Comparison of ENCODE assay signal across 8 cellular contexts in the genomic region with DNA sequence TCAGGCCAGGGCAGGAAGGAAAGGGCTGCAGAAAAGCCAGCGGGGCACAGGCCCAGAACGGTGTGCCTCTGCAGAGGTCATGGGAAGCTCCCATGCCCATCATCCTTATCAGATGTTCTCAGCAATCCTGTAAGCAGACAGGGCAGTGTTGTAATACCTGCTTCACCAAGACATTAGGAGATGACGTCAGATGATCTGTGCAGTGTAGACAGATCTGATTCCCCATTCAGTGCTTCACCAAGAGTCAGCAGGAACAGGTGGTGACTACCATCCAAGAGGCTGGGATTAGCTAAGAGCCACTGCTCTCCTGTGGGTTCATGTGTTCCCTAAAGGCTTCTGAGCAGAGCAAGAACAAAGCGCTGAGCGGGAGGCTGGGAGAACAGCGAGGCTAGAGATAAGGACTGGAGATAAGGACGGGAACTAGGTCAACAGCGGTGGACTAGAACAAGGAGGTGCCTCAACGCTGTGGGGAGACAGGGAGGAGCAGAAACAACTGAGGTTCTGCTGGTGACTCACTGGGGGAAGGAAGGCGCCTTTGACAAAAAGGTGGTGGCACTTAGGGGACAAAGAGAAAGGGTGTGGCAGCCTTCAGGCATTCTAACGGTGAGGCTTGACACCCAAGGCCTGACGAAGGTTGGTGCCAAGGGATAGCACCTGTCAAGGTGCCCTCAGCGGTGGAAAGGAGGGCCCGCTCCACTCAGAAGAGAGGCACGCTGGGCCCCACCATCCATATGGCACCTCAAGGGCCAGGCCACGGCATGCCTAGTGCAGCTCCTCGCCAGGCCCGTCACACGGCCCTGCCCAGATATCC. TPM values are rescaled to one million over a fixed set of nuclear protein-coding genes. Genes with fewer than 3 reads are reported as not detected.
DNase-seq lines count a peak whose midpoint lies in the region; ATAC-seq, FAIRE-seq and TF ChIP-seq lines count a peak whose summit lies in the region.

No MANE protein-coding gene starts in this region.

- no peak overlapping the region for H3K4me3 ChIP-seq in K562
- no peak overlapping the region for H3K4me3 ChIP-seq in mesenchymal stem cell (ENCODE audit: insufficient read depth in 1 of 2, low read depth in 1 of 2, low read length in 2 of 2)

- ATAC-seq in K562, result peak; percentile 81
- peak; percentile 83 for ATAC-seq in stimulated activated effector memory CD8-positive, alpha-beta T cell treated with anti-CD3 and anti-CD28 coated beads, Interleukin-12 subunit alpha, Interleukin-12 subunit beta, amount 100 ng/mL, for 72 hours
- no peak for ATAC-seq in HG02588 (IDR thresholded peaks at IDR 0.05; ENCODE audit: unreplicated experiment)

- no peak overlapping the region for H2BK120ac ChIP-seq in mesenchymal stem cell (ENCODE audit: low read depth, low read length)

- peak overlapping the region; percentile 88 to 91 for H3K18ac ChIP-seq in mesenchymal stem cell (ENCODE audit: low read depth in 1 of 2, low read length in 2 of 2)

- H3K79me1 ChIP-seq in mesenchymal stem cell (replicated peaks; ENCODE audit: low read length, poor library complexity, severe bottlenecking), result peaks cover 30% of the 10 kb centered on the region

- peak overlapping the region; percentile 27 for H2AK5ac ChIP-seq in mesenchymal stem cell (ENCODE audit: low read length, severe bottlenecking)

- H3K27me3 Mint-ChIP-seq in HFFc6 (ENCODE audit: insufficient read depth), result no peaks in the 10 kb centered on the region; the same call in 1 of the 2 replicates

- H4K91ac ChIP-seq in mesenchymal stem cell (ENCODE audit: low read length), result peak overlapping the region; percentile 98

- POLR2A ChIA-PET in K562 (lab: Yijun Ruan, JAX), result interaction anchor here (0.8 to 4.0 kb wide), 12 partner anchors 8 to 46 kb away, joined by 3 to 14 read pairs (median 6); no protein-coding TSS in a partner anchor

- peak overlapping the region; percentile 83 for H3K27ac Mint-ChIP-seq in HFFc6
- H3K27ac Mint-ChIP-seq in stimulated activated effector memory CD8-positive, alpha-beta T cell treated with anti-CD3 and anti-CD28 coated beads, Interleukin-12 subunit alpha, Interleukin-12 subunit beta, amount 100 ng/mL, for 72 hours, result peak overlapping the region; percentile 90

- H3K14ac ChIP-seq in mesenchymal stem cell (ENCODE audit: low read length in 2 of 2), result peak overlapping the region in 1 of 2 experiments; percentile 93

- H3K9ac ChIP-seq in K562 (ENCODE audit: insufficient read depth in 1 of 2, low read depth in 2 of 2, low read length in 2 of 2) (peak overlapping the region; percentile 21 to 89; a peak in 3 of 4 replicates), mesenchymal stem cell (ENCODE audit: low read length) (no peak overlapping the region)

- peak overlapping the region; percentile 75 for H3K4me2 ChIP-seq in K562 (ENCODE audit: insufficient read depth, low read length)
- H3K4me2 ChIP-seq in mesenchymal stem cell (ENCODE audit: low read length, poor library complexity, severe bottlenecking), result no peak overlapping the region

- H3K36me3 ChIP-seq in K562 (ENCODE audit: control insufficient read depth, insufficient read depth, low read length) (peaks cover 62% of the 10 kb centered on the region), mesenchymal stem cell (ENCODE audit: control insufficient read depth in 1 of 2, insufficient read depth in 2 of 2, low read depth in 1 of 2, low read length in 2 of 2) (peaks cover 25 to 31% of the 10 kb centered on the region in 2 experiments)

- H3K4ac ChIP-seq in mesenchymal stem cell (ENCODE audit: low read depth in 1 of 2, low read length in 2 of 2), result peak overlapping the region; percentile 22 to 79

- WGBS in K562 (ENCODE audit: insufficient coverage, low coverage, missing lambda C conversion rate), result 14% methylated on average over 18 of the region's 19 CpGs
- 59% methylated on average over 19 of the region's 19 CpGs for WGBS in mesenchymal stem cell

- FAIRE-seq in K562 (lab: Jason Lieb, UNC) (peak; percentile 90), GM12892 (lab: Jason Lieb, UNC) (no peak)

- H3K27ac ChIP-seq in K562 (ENCODE audit: extremely low read depth, low read depth, low read length) (peak overlapping the region; percentile 61), mesenchymal stem cell (ENCODE audit: low read length, poor library complexity, severe bottlenecking) (no peak overlapping the region)

- H2AFZ ChIP-seq in K562 (ENCODE audit: low read depth, low read length), result no peak overlapping the region
- no peak overlapping the region for H2AFZ ChIP-seq in mesenchymal stem cell (ENCODE audit: low read depth, low read length)

- H4K8ac ChIP-seq in mesenchymal stem cell (ENCODE audit: low read length), result peak overlapping the region; percentile 91

- peak overlapping the region; percentile 89 to 98 for H2BK12ac ChIP-seq in mesenchymal stem cell (ENCODE audit: low read length in 2 of 2)

- H3K9me3 ChIP-seq in K562 (replicated peaks; ENCODE audit: control insufficient read depth, insufficient read depth, low read depth, low read length) (no peaks in the 10 kb centered on the region), mesenchymal stem cell (ENCODE audit: control insufficient read depth, low read length) (no peaks in the 10 kb centered on the region)

- H2BK15ac ChIP-seq in mesenchymal stem cell (ENCODE audit: low read depth, poor library complexity, severe bottlenecking), result peak overlapping the region; percentile 78

- no peak overlapping the region for H3K23ac ChIP-seq in mesenchymal stem cell (ENCODE audit: low read length in 2 of 2)

- H3K36me3 Mint-ChIP-seq in HFFc6 (ENCODE audit: low read depth), result peaks cover 13% of the 10 kb centered on the region
- peaks cover 55% of the 10 kb centered on the region for H3K36me3 Mint-ChIP-seq in stimulated activated effector memory CD8-positive, alpha-beta T cell treated with anti-CD3 and anti-CD28 coated beads, Interleukin-12 subunit alpha, Interleukin-12 subunit beta, amount 100 ng/mL, for 72 hours

- H3K9me1 ChIP-seq in K562 (ENCODE audit: control insufficient read depth, insufficient read depth, low read length), result peaks cover 36% of the 10 kb centered on the region

- no peak overlapping the region for H2BK5ac ChIP-seq in mesenchymal stem cell (ENCODE audit: low read depth, low read length, poor library complexity, severe bottlenecking)

- H3K4me3 Mint-ChIP-seq in HFFc6, result peak overlapping the region; percentile 74
- peak overlapping the region; percentile 73 for H3K4me3 Mint-ChIP-seq in stimulated activated effector memory CD8-positive, alpha-beta T cell treated with anti-CD3 and anti-CD28 coated beads, Interleukin-12 subunit alpha, Interleukin-12 subunit beta, amount 100 ng/mL, for 72 hours

- DNase-seq in HFFc6 (no peak), T-helper 22 cell (ENCODE audit: low read depth) (peak; percentile 89), K562 (ENCODE audit: extremely low read depth in 1 of 4, low spot score in 3 of 4) (peak; percentile 79 to 91 (median 84)), mesenchymal stem cell (peak; percentile 86), GM12892 (ENCODE audit: insufficient read length) (no peak), NCI-H1694 (lab: John Stamatoyannopoulos, UW) (no peak)
- peak; percentile 41 to 74 for DNase-seq in stimulated activated effector memory CD8-positive, alpha-beta T cell treated with anti-CD3 and anti-CD28 coated beads, Interleukin-12 subunit alpha, Interleukin-12 subunit beta, amount 100 ng/mL, for 72 hours (ENCODE audit: low spot score in 2 of 2)

- peaks cover 97% of the 10 kb centered on the region for H3K79me2 ChIP-seq in K562 (ENCODE audit: control insufficient read depth, insufficient read depth, low read length)

- H3K4me1 ChIP-seq in K562 (replicated peaks in 1 of 2; ENCODE audit: control insufficient read depth in 2 of 2, insufficient read depth in 2 of 2, low read length in 2 of 2), result peaks cover 54 to 81% of the 10 kb centered on the region in 2 experiments
- peaks cover 54% of the 10 kb centered on the region for H3K4me1 ChIP-seq in mesenchymal stem cell (ENCODE audit: control insufficient read depth, insufficient read depth, low read depth, low read length)

- H4K20me1 ChIP-seq in K562 (replicated peaks; ENCODE audit: control insufficient read depth, insufficient read depth, low read length), result peaks cover 80% of the 10 kb centered on the region

- peaks cover 73% of the 10 kb centered on the region for H3K4me1 Mint-ChIP-seq in HFFc6 (ENCODE audit: low read depth)
- peaks cover 93% of the 10 kb centered on the region for H3K4me1 Mint-ChIP-seq in stimulated activated effector memory CD8-positive, alpha-beta T cell treated with anti-CD3 and anti-CD28 coated beads, Interleukin-12 subunit alpha, Interleukin-12 subunit beta, amount 100 ng/mL, for 72 hours

- no TSS peak for BruUV-seq in K562 (replicated peaks; lab: Mats Ljungman, UMichigan)

- peak in 1 of 2 experiments; percentile 31; a peak in 1 of 4 replicates for TF ChIP-seq RAD21 in K562 (CRISPR knock-in tag; conservative IDR thresholded peaks at IDR 0.05 in 1 of 2, IDR thresholded peaks at IDR 0.05 in 1 of 2)

- TF ChIP-seq EP300 in K562 (IDR thresholded peaks at IDR 0.05; ENCODE audit: low read length), result peak; percentile 55; the same call in 1 of the 2 replicates

- intact Hi-C loops in K562 (cut with micrococcal nuclease), result loop anchor here (1.0 to 2.0 kb wide), 2 partner anchors 31 to 39 kb away; partner anchors contain the start of gene NBEAL2

- TF ChIP-seq POLR2A in K562 (conservative IDR thresholded peaks at IDR 0.05) (no peak; the same call in 1 of the 2 replicates), GM12892 (IDR thresholded peaks at IDR 0.05; ENCODE audit: low read depth, low read length) (no peak)

- TF ChIP-seq CTCF in HFFc6 (IDR thresholded peaks at IDR 0.05), result no peak
- no peak for TF ChIP-seq CTCF in K562 (IDR thresholded peaks at IDR 0.05 in 2 of 3, conservative IDR thresholded peaks at IDR 0.05 in 1 of 3; ENCODE audit: insufficient read depth in 2 of 3, low read depth in 1 of 3, low read length in 3 of 3)

- CTCF ChIA-PET in K562 (lab: Yijun Ruan, JAX; ENCODE audit: low intra/inter-chr PET ratio), result no interaction called here

- in situ Hi-C loops in K562 (cut with MboI), result no loop called here

- no peaks in the 10 kb centered on the region for H3K9me3 Mint-ChIP-seq in HFFc6
- no peaks in the 10 kb centered on the region for H3K9me3 Mint-ChIP-seq in stimulated activated effector memory CD8-positive, alpha-beta T cell treated with anti-CD3 and anti-CD28 coated beads, Interleukin-12 subunit alpha, Interleukin-12 subunit beta, amount 100 ng/mL, for 72 hours

- H3K27me3 ChIP-seq in K562 (ENCODE audit: control insufficient read depth in 2 of 2, insufficient read depth in 2 of 2, low read length in 2 of 2), result no peaks in the 10 kb centered on the region
- no peaks in the 10 kb centered on the region for H3K27me3 ChIP-seq in mesenchymal stem cell (ENCODE audit: control insufficient read depth in 1 of 2, insufficient read depth in 1 of 2, low read length in 2 of 2)

RNA-seq across cellular contexts. Expression of gene CCDC12, which starts 28.4 kb away (rescaled TPM):
- total RNA-seq in HFFc6 (2021; fragmentation: NEBNext Ultra II Directional; extraction: Animal tissue kit (Norgen Biotek cat#: 25700)), result 10 to 100 TPM; 21.3 to 27.9 (median 27.2) TPM
- 140 and 232 TPM in 2 replicates for total RNA-seq in K562 (2011; cell fraction: chromatin; rRNA removed; ENCODE audit: low replicate concordance)
- total RNA-seq in K562 (2011; cell fraction: nucleolus; rRNA removed), result 143 and 148 TPM in 2 replicates
- total RNA-seq in K562 (2011; cell fraction: nucleoplasm; rRNA removed), result 188 and 262 TPM in 2 replicates
- 99.0 and 101 TPM in 2 replicates for total RNA-seq in K562 (2014; rRNA removed)
- total RNA-seq in K562 (2014; rRNA removed; fragmentation: Illumina TruSeq; extraction: Trizol), result 44.4 and 63.0 TPM in 2 replicates
- 104 and 115 TPM in 2 replicates for total RNA-seq in K562 (2015; rRNA removed; fragmentation: Illumina TruSeq; extraction: Trizol)
- total RNA-seq in K562 (2021), result 75.2 and 86.9 TPM in 2 replicates
- polyA plus RNA-seq in K562 (2011; rRNA removed), result 47.8 and 54.0 TPM in 2 replicates
- polyA plus RNA-seq in K562 (2011; cell fraction: cytosol; rRNA removed), result 53.0 and 53.5 TPM in 2 replicates
- polyA plus RNA-seq in K562 (2011; cell fraction: nucleus; rRNA removed), result 82.0 and 85.3 TPM in 2 replicates
- 77.1 and 114 TPM in 2 replicates for polyA plus RNA-seq in K562 (2012)
- polyA plus RNA-seq in K562 (2014; fragmentation: Illumina TruSeq; extraction: Trizol), result 105 and 127 TPM in 2 replicates
- 10 to 100 TPM in 1 of 2 experiments, 1 to 10 TPM in 1; 8.9 to 20.9 TPM for polyA plus RNA-seq in K562 (2014; fragmentation: Nextera tagmentation; extraction: Ambion mirVana)
- polyA plus RNA-seq in K562 (2014; rRNA removed), result 100 and 201 TPM in 2 replicates
- 50.3 and 53.4 TPM in 2 replicates for polyA minus RNA-seq in K562 (2011; rRNA and poly(A)+ RNA removed)
- polyA minus RNA-seq in K562 (2011; cell fraction: cytosol; rRNA and poly(A)+ RNA removed), result 17.4 and 21.1 TPM in 2 replicates
- 81.3 and 87.3 TPM in 2 replicates for polyA minus RNA-seq in K562 (2011; cell fraction: nucleus; rRNA and poly(A)+ RNA removed)
- 25.6 TPM for polyA plus RNA-seq in mesenchymal stem cell (2013, experiment 1 of 2)
- 26.2 TPM for polyA plus RNA-seq in mesenchymal stem cell (2013, experiment 2 of 2)
- 48.6 TPM for polyA plus RNA-seq in GM12892 (2012; ENCODE audit: missing spikeins)

RNA-seq across cellular contexts. Expression of gene NBEAL2, which starts 31.3 kb away (rescaled TPM):
- 1 to 10 TPM; 5.3 to 7.6 (median 5.8) TPM for total RNA-seq in HFFc6 (2021; fragmentation: NEBNext Ultra II Directional; extraction: Animal tissue kit (Norgen Biotek cat#: 25700))
- 322 and 1,090 TPM in 2 replicates for total RNA-seq in K562 (2011; cell fraction: chromatin; rRNA removed; ENCODE audit: low replicate concordance)
- 555 and 597 TPM in 2 replicates for total RNA-seq in K562 (2011; cell fraction: nucleolus; rRNA removed)
- 365 and 370 TPM in 2 replicates for total RNA-seq in K562 (2011; cell fraction: nucleoplasm; rRNA removed)
- total RNA-seq in K562 (2014; rRNA removed) (41.3 and 45.2 TPM in 2 replicates), K562 (2014; rRNA removed; fragmentation: Illumina TruSeq; extraction: Trizol) (12.3 and 16.0 TPM in 2 replicates), K562 (2015; rRNA removed; fragmentation: Illumina TruSeq; extraction: Trizol) (23.7 and 23.9 TPM in 2 replicates), K562 (2021) (89.3 and 114 TPM in 2 replicates)
- polyA plus RNA-seq in K562 (2011; rRNA removed) (29.6 and 50.4 TPM in 2 replicates), K562 (2014; fragmentation: Illumina TruSeq; extraction: Trizol) (46.4 and 62.1 TPM in 2 replicates), K562 (2014; fragmentation: Nextera tagmentation; extraction: Ambion mirVana) (under 1 TPM; 0.06 to 0.24 TPM), K562 (2014; rRNA removed) (67.5 and 85.5 TPM in 2 replicates)
- 25.6 and 45.5 TPM in 2 replicates for polyA plus RNA-seq in K562 (2011; cell fraction: cytosol; rRNA removed)
- polyA plus RNA-seq in K562 (2011; cell fraction: nucleus; rRNA removed), result 557 and 843 TPM in 2 replicates
- 66.4 and 174 TPM in 2 replicates for polyA plus RNA-seq in K562 (2012)
- polyA minus RNA-seq in K562 (2011; rRNA and poly(A)+ RNA removed), result 8.6 and 16.8 TPM in 2 replicates
- 23.5 and 26.4 TPM in 2 replicates for polyA minus RNA-seq in K562 (2011; cell fraction: cytosol; rRNA and poly(A)+ RNA removed)
- polyA minus RNA-seq in K562 (2011; cell fraction: nucleus; rRNA and poly(A)+ RNA removed), result 104 and 118 TPM in 2 replicates
- 2.0 TPM for polyA plus RNA-seq in mesenchymal stem cell (2013, experiment 1 of 2)
- polyA plus RNA-seq in mesenchymal stem cell (2013, experiment 2 of 2), result 1.7 TPM
- polyA plus RNA-seq in GM12892 (2012; ENCODE audit: missing spikeins), result 79.6 TPM

Comparison
In these comparisons a context has a peak if more than half of its experiments do, and no peak if none do; other contexts are left out.
1. DNase-seq: peak in T-helper 22 cell (single experiment), K562 (4 of 4), mesenchymal stem cell (single experiment) and stimulated activated effector memory CD8-positive, alpha-beta T cell treated with anti-CD3 and anti-CD28 coated beads, Interleukin-12 subunit alpha, Interleukin-12 subunit beta, amount 100 ng/mL, for 72 hours (2 of 2); none in HFFc6 (single experiment), GM12892 (single experiment) and NCI-H1694 (single experiment).